In genomic region chr4:88286897-88287296, GRCh38 we compare ENCODE assay signal across 18 cellular contexts. TPM values are rescaled to one million over a fixed set of nuclear protein-coding genes. Genes with fewer than 3 reads are reported as not detected.
DNase-seq lines count a peak whose midpoint lies in the region; ATAC-seq, FAIRE-seq and TF ChIP-seq lines count a peak whose summit lies in the region.
"Had no signal": no experiment of that assay in that cellular context is flagged by ENCODE, and none has a peak within 500 bp of the region (broad histone marks: within the 10 kb centered on the region; RNA-seq: fewer than 3 reads in every experiment).

No MANE protein-coding gene starts in this region.

- TF ChIP-seq RAD21 in GM12878 (IDR thresholded peaks at IDR 0.05; ENCODE audit: insufficient read depth, low read depth, low read length) = no peak

- no peaks in the 10 kb centered on the region for H3K9me3 ChIP-seq in GM12878 (replicated peaks; ENCODE audit: control insufficient read depth, insufficient read depth, low read length)
- H3K9me3 ChIP-seq in smooth muscle cell (replicated peaks; ENCODE audit: low read depth) = no peaks in the 10 kb centered on the region
- H3K9me3 ChIP-seq: spleen had no signal

- RAD21 ChIA-PET in GM12878 (lab: Charles Lee; ENCODE audit: unreplicated experiment) = interaction anchor here (6.2 kb wide), 1 partner anchor 34 kb away, joined by 42 read pairs; no protein-coding TSS in a partner anchor

- H2AFZ ChIP-seq in GM12878 (ENCODE audit: control insufficient read depth, low read depth, low read length) (no peak overlapping the region), smooth muscle cell (ENCODE audit: low read depth) (peak overlapping the region; percentile 42)

- ATAC-seq in GM12878 = no peak
- no peak for ATAC-seq in HG02938 (IDR thresholded peaks at IDR 0.05; ENCODE audit: unreplicated experiment)
- ATAC-seq: foreskin keratinocyte had no signal

- intact Hi-C loops in GM12878 (cut with micrococcal nuclease; ENCODE audit: unreplicated experiment) = no loop called here

- TF ChIP-seq POLR2A in GM12878 (IDR thresholded peaks at IDR 0.05; ENCODE audit: low read depth, low read length) = no peak

- H3K27me3 ChIP-seq in GM12878 (replicated peaks in 1 of 2; ENCODE audit: control insufficient read depth in 2 of 2, insufficient read depth in 2 of 2, low read length in 1 of 2) (no peaks in the 10 kb centered on the region), smooth muscle cell (ENCODE audit: low read depth) (no peaks in the 10 kb centered on the region)
- H3K27me3 ChIP-seq: foreskin keratinocyte, spleen had no signal

- H3K4me1 ChIP-seq in GM12878 (ENCODE audit: control insufficient read depth, insufficient read depth, low read length) (no peaks in the 10 kb centered on the region), smooth muscle cell (ENCODE audit: low read depth) (peaks cover 6% of the 10 kb centered on the region)

- SMC1A ChIA-PET in GM12878 (lab: Charles Lee; ENCODE audit: uncharacterized antibody, unreplicated experiment) = interaction anchor here (0.9 to 13.5 kb wide), 8 partner anchors 9 to 231 kb away, joined by 3 to 112 read pairs (median 4); no protein-coding TSS in a partner anchor

- no peak for FAIRE-seq in GM12878 (lab: Jason Lieb, UNC)

- H3K4me2 ChIP-seq in GM12878 (ENCODE audit: control insufficient read depth, insufficient read depth) (no peak overlapping the region), smooth muscle cell (no peak overlapping the region)

- in situ Hi-C loops in GM12878 (cut with MboI) = no loop called here

- no peak for TF ChIP-seq EP300 in GM12878 (IDR thresholded peaks at IDR 0.05; ENCODE audit: borderline replicate concordance in 1 of 2, control insufficient read depth in 1 of 2, low read depth in 2 of 2, low read length in 2 of 2)

- H3K9ac ChIP-seq in GM12878 (ENCODE audit: control insufficient read depth, insufficient read depth, low read length) (no peak overlapping the region), smooth muscle cell (ENCODE audit: low read depth) (no peak overlapping the region)

- POLR2A ChIA-PET in GM12878 (lab: Charles Lee) = interaction anchor here (1.0 to 4.5 kb wide), 5 partner anchors 9 to 54 kb away, joined by 3 to 40 read pairs (median 4); no protein-coding TSS in a partner anchor

- DNase-seq in EH (ENCODE audit: low read depth) = peak; percentile 33
- no peak for DNase-seq in GM12878 (ENCODE audit: low read depth, low spot score)
- peak; percentile 55 for DNase-seq in fibroblast of villous mesenchyme (ENCODE audit: low read depth)
- DNase-seq in smooth muscle cell (lab: John Stamatoyannopoulos, UW; ENCODE audit: unreplicated experiment) = no peak
- no peak for DNase-seq in substantia nigra (lab: John Stamatoyannopoulos, UW)
- DNase-seq in cerebellar cortex (ENCODE audit: low spot score) = no peak
- no peak for DNase-seq in occipital lobe (lab: John Stamatoyannopoulos, UW)
- DNase-seq: activated CD4-positive, alpha-beta memory T cell treated with anti-CD3 and anti-CD28 coated beads for 36 hours; COR-L47; foreskin keratinocyte; GF-D8; HFFc6; KBM-7; NCI-H1105 treated with DMSO at 0.1 percent for 48 hours; NCI-H2227 treated with DMSO at 0.1 percent for 48 hours; spleen had no signal

- H3K27ac ChIP-seq in GM12878 (ENCODE audit: control insufficient read depth, insufficient read depth) (no peak overlapping the region), smooth muscle cell (ENCODE audit: low read depth) (no peak overlapping the region), substantia nigra (ENCODE audit: low read depth, low read length, poor library complexity, severe bottlenecking) (no peak overlapping the region)
- H3K27ac ChIP-seq: foreskin keratinocyte, HL-60, spleen had no signal

- H4K20me1 ChIP-seq in GM12878 (ENCODE audit: control insufficient read depth, insufficient read depth) (no peaks in the 10 kb centered on the region), smooth muscle cell (ENCODE audit: low read depth) (peaks cover 3% of the 10 kb centered on the region)

- TF ChIP-seq CTCF in GM12878 (IDR thresholded peaks at IDR 0.05 in 2 of 3, conservative IDR thresholded peaks at IDR 0.05 in 1 of 3; ENCODE audit: control insufficient read depth in 2 of 3, extremely low read depth in 1 of 3, insufficient read depth in 1 of 3, low read depth in 3 of 3, low read length in 3 of 3) (no peak), fibroblast of villous mesenchyme (IDR thresholded peaks at IDR 0.05; ENCODE audit: insufficient read depth, low read depth, low read length) (no peak), smooth muscle cell (IDR thresholded peaks at IDR 0.05; ENCODE audit: borderline replicate concordance, insufficient read depth, poor library complexity, severe bottlenecking) (no peak)

- BruUV-seq in GM12878 (replicated peaks; lab: Mats Ljungman, UMichigan) = no TSS peak

- H3K4me3 ChIP-seq in GM12878 (no peak overlapping the region), fibroblast of villous mesenchyme (ENCODE audit: low read depth, low read length) (no peak overlapping the region), smooth muscle cell (no peak overlapping the region)
- H3K4me3 ChIP-seq: spleen had no signal

- H3K36me3 ChIP-seq in GM12878 (ENCODE audit: control insufficient read depth in 2 of 2, insufficient read depth in 2 of 2, low read length in 1 of 2) (no peaks in the 10 kb centered on the region; a peak in 1 of 4 replicates), smooth muscle cell (ENCODE audit: low read depth) (no peaks in the 10 kb centered on the region)
- H3K36me3 ChIP-seq: spleen had no signal

- peaks cover 8% of the 10 kb centered on the region for H3F3A ChIP-seq in smooth muscle cell (ENCODE audit: low read depth)

- CTCF ChIA-PET in GM12878 (lab: Yijun Ruan, JAX) = interaction anchor here (0.8 to 3.1 kb wide), 5 partner anchors 14 to 228 kb away, joined by 3 to 9 read pairs (median 3); no protein-coding TSS in a partner anchor

- H3K79me2 ChIP-seq in GM12878 (ENCODE audit: control insufficient read depth, insufficient read depth, low read length) = peaks cover 20% of the 10 kb centered on the region
- H3K79me2 ChIP-seq in smooth muscle cell (ENCODE audit: low read depth) = peaks cover 6% of the 10 kb centered on the region

TF ChIP-seq in GM12878, 131 proteins besides CTCF, POLR2A, EP300 and RAD21:
- TF ChIP-seq KAT2A (conservative IDR thresholded peaks at IDR 0.05; ENCODE audit: control insufficient read depth, low read depth, low read length) (no peak), MTA2 (IDR thresholded peaks at IDR 0.05; ENCODE audit: low read depth) (peak; percentile 36; the same call in 1 of the 2 replicates)
TF ChIP-seq in GM12878: peak in this region for 1.

RNA-seq across cellular contexts. Expression of gene PPM1K, which starts 2.5 kb away (rescaled TPM):
- total RNA-seq in GM12878 (2013; cell fraction: nucleolus; rRNA removed) = 241 and 259 TPM in 2 replicates
- total RNA-seq in GM12878 (2014; rRNA removed) (43.7 and 52.3 TPM in 2 replicates), GM12878 (2014; rRNA removed; fragmentation: Illumina TruSeq; extraction: Trizol) (41.7 and 47.1 TPM in 2 replicates), GM12878 (2021) (48.3 and 48.4 TPM in 2 replicates), fibroblast of villous mesenchyme (30.3 and 38.4 TPM in 2 replicates), smooth muscle cell (18.3 and 22.5 TPM in 2 replicates), occipital lobe (125 TPM)
- 11.0 TPM for polyA plus RNA-seq in GM12878 (2011; ENCODE audit: low read depth)
- polyA plus RNA-seq in GM12878 (2011; rRNA removed) (79.1 and 91.2 TPM in 2 replicates), GM12878 (2014; fragmentation: Illumina TruSeq; extraction: Trizol) (32.2 and 38.9 TPM in 2 replicates), GM12878 (2014; fragmentation: Nextera tagmentation; extraction: Ambion mirVana) (10 to 100 TPM; 25.3 to 25.4 TPM), GM12878 (2014; rRNA removed) (33.4 and 44.8 TPM in 2 replicates), GM12878 (2016; fragmentation: Nextera tagmentation; extraction: Ambion mirVana) (10 to 100 TPM; 25.0 to 26.9 TPM), smooth muscle cell (11.8 and 16.8 TPM in 2 replicates)
- 52.1 and 52.5 TPM in 2 replicates for polyA plus RNA-seq in GM12878 (2011; cell fraction: cytosol; rRNA removed)
- 58.7 and 59.0 TPM in 2 replicates for polyA plus RNA-seq in GM12878 (2011; cell fraction: nucleus; rRNA removed)
- polyA plus RNA-seq in GM12878 (2012) = 17.7 and 20.5 TPM in 2 replicates
- 154 and 215 TPM in 2 replicates for polyA minus RNA-seq in GM12878 (2011; rRNA and poly(A)+ RNA removed)
- polyA minus RNA-seq in GM12878 (2011; cell fraction: cytosol; rRNA and poly(A)+ RNA removed) = 26.8 and 34.7 TPM in 2 replicates
- polyA minus RNA-seq in GM12878 (2011; cell fraction: nucleus; rRNA and poly(A)+ RNA removed) = 86.0 and 123 TPM in 2 replicates

Comparison
In these comparisons a context has a peak if more than half of its experiments do, and no peak if none do; other contexts are left out.
1. DNase-seq: peak in EH (single experiment) and fibroblast of villous mesenchyme (single experiment); none in GM12878 (single experiment), smooth muscle cell (single experiment), substantia nigra (0 of 49), cerebellar cortex (single experiment) and occipital lobe (single experiment).